Comparison of ENCODE assay signal across 8 cellular contexts in the genomic region with DNA sequence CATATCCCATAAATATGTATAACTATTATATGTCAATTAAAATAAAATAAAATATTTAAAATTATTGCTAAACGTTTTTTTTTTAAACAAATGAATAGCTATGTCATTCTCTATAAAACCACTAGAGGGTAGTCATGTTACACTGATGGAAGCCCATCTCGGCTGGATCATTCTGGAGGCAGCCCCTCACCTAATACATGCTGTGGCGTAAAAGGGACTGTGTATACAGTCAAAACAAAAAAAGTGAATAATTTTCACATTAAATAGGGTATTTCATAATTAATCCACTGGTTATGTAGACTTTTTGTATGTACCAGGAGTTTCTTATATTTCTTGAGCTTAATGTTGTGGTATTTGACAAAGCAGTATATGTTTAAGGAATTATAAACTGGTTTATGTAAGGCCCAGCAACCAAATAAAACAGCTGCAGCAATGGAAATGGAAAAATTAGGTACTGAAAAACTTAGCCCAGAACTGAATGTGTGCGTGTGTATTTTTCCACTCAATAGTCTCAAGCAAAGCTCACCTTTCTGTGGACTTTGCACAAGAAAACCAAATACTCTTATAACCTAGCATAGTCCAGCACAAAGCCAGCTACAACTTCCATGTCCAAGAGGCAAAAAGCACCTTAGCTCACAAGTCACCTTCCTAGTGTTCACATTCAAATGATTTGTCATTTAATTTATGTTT.
DNase-seq lines count a peak whose midpoint lies in the region; ATAC-seq, FAIRE-seq and TF ChIP-seq lines count a peak whose summit lies in the region.

No MANE protein-coding gene starts in this region.

- no peaks in the 10 kb centered on the region for H3K36me3 Mint-ChIP-seq in WTC11
- no peaks in the 10 kb centered on the region for H3K36me3 Mint-ChIP-seq in type B pancreatic cell

- peak; percentile 66 for TF ChIP-seq CTCF in D721Med (IDR thresholded peaks at IDR 0.05; ENCODE audit: insufficient read depth, missing control alignments)
- TF ChIP-seq CTCF in WTC11 (IDR thresholded peaks at IDR 0.05): peak; percentile 69
- peak; percentile 94 for TF ChIP-seq CTCF in type B pancreatic cell (conservative IDR thresholded peaks at IDR 0.05)

- no peak for FAIRE-seq in D721Med (lab: Jason Lieb, UNC)

- H3K4me1 Mint-ChIP-seq in WTC11: no peaks in the 10 kb centered on the region
- peaks cover 8% of the 10 kb centered on the region for H3K4me1 Mint-ChIP-seq in type B pancreatic cell (ENCODE audit: unreplicated experiment)

- H3K27me3 ChIP-seq in iPS DF 6.9 (ENCODE audit: control insufficient read depth, insufficient read depth, low read length): no peaks in the 10 kb centered on the region

- H3K27ac Mint-ChIP-seq in WTC11: no peak overlapping the region
- H3K27ac Mint-ChIP-seq in type B pancreatic cell: no peak overlapping the region

- H3K4me3 ChIP-seq in iPS DF 6.9 (ENCODE audit: low read length): no peak overlapping the region

- ATAC-seq in GM21367 (IDR thresholded peaks at IDR 0.05; ENCODE audit: unreplicated experiment) (peak; percentile 72), WTC11 (peak; percentile 83), GM21390 (IDR thresholded peaks at IDR 0.05; ENCODE audit: unreplicated experiment) (no peak), HG02970 (IDR thresholded peaks at IDR 0.05; ENCODE audit: low FRiP score, unreplicated experiment) (no peak)

- no CpG with 5 or more reads among the region's 4 CpGs for WGBS in iPS DF 6.9 (ENCODE audit: insufficient coverage, insufficient read length)

- H3K9me3 ChIP-seq in iPS DF 6.9 (ENCODE audit: control insufficient read depth, insufficient read depth, low read length): no peaks in the 10 kb centered on the region

- no peak for DNase-seq in D721Med (ENCODE audit: insufficient read length, low spot score)
- DNase-seq in NCI-H1092 treated with DMSO at 0.1 percent for 48 hours (lab: John Stamatoyannopoulos, UW): peak; percentile 8
- DNase-seq in WTC11 (ENCODE audit: low spot score): no peak
- DNase-seq in iPS DF 6.9 (ENCODE audit: low read depth, low spot score): peak; percentile 9
- no peak for DNase-seq in type B pancreatic cell (ENCODE audit: extremely low spot score, unreplicated experiment)

- H3K4me1 ChIP-seq in iPS DF 6.9 (ENCODE audit: control insufficient read depth, insufficient read depth, low read length): no peaks in the 10 kb centered on the region

- H3K27ac ChIP-seq in iPS DF 6.9 (ENCODE audit: low read length): no peak overlapping the region

- CTCF ChIA-PET in WTC11 (lab: Charles Lee): interaction anchor here (0.6 to 3.1 kb wide), 38 partner anchors 9 to 807 kb away, joined by 3 to 83 read pairs (median 5); partner anchors contain the start of genes COL9A1 and SMAP1

- H3K4me3 Mint-ChIP-seq in WTC11 (no peak overlapping the region), type B pancreatic cell (no peak overlapping the region)

- H3K27me3 Mint-ChIP-seq in WTC11 (ENCODE audit: low read depth) (no peaks in the 10 kb centered on the region), type B pancreatic cell (no peaks in the 10 kb centered on the region)

- H3K9me3 Mint-ChIP-seq in WTC11 (no peaks in the 10 kb centered on the region), type B pancreatic cell (no peaks in the 10 kb centered on the region)

- POLR2A ChIA-PET in WTC11 (lab: Charles Lee): interaction anchor here (0.6 kb wide), 1 partner anchor 62 kb away, joined by 3 read pairs; no protein-coding TSS in a partner anchor

- H3K36me3 ChIP-seq in iPS DF 6.9 (ENCODE audit: control insufficient read depth, insufficient read depth, low read length): no peaks in the 10 kb centered on the region

TF ChIP-seq in WTC11, 78 proteins besides CTCF, POLR2A, EP300 and RAD21:
- no peak for TF ChIP-seq ZNF416 (CRISPR knock-in tag; IDR thresholded peaks at IDR 0.05)
- TF ChIP-seq EMX1 (CRISPR knock-in tag; IDR thresholded peaks at IDR 0.05): no peak
- no peak for TF ChIP-seq USF1 (CRISPR knock-in tag; IDR thresholded peaks at IDR 0.05)
- peak; percentile 26; the same call in 1 of the 2 replicates for TF ChIP-seq HMGA2 (CRISPR knock-in tag; IDR thresholded peaks at IDR 0.05)
- TF ChIP-seq, protein P1, sequence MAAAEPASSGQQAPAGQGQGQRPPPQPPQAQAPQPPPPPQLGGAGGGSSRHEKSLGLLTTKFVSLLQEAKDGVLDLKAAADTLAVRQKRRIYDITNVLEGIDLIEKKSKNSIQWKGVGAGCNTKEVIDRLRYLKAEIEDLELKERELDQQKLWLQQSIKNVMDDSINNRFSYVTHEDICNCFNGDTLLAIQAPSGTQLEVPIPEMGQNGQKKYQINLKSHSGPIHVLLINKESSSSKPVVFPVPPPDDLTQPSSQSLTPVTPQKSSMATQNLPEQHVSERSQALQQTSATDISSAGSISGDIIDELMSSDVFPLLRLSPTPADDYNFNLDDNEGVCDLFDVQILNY (CRISPR knock-in tag; IDR thresholded peaks at IDR 0.05): no peak
- TF ChIP-seq, protein P2, sequence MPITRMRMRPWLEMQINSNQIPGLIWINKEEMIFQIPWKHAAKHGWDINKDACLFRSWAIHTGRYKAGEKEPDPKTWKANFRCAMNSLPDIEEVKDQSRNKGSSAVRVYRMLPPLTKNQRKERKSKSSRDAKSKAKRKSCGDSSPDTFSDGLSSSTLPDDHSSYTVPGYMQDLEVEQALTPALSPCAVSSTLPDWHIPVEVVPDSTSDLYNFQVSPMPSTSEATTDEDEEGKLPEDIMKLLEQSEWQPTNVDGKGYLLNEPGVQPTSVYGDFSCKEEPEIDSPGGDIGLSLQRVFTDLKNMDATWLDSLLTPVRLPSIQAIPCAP (CRISPR knock-in tag; IDR thresholded peaks at IDR 0.05): no peak
- TF ChIP-seq ZNF219 (CRISPR knock-in tag; IDR thresholded peaks at IDR 0.05; ENCODE audit: borderline replicate concordance): no peak

Comparison
In these comparisons a context has a peak if more than half of its experiments do, and no peak if none do; other contexts are left out.
1. DNase-seq: peak in NCI-H1092 treated with DMSO at 0.1 percent for 48 hours (single experiment) and iPS DF 6.9 (single experiment); none in D721Med (single experiment), WTC11 (single experiment) and type B pancreatic cell (single experiment).
2. ATAC-seq: peak in GM21367 (single experiment) and WTC11 (single experiment); none in GM21390 (single experiment) and HG02970 (single experiment).
3. Peak in every context shown above with its lines, with median percentiles within 50 percentile points of each other: CTCF ChIP-seq.